ENCODE assay signal across 26 cellular contexts in the genomic region with DNA sequence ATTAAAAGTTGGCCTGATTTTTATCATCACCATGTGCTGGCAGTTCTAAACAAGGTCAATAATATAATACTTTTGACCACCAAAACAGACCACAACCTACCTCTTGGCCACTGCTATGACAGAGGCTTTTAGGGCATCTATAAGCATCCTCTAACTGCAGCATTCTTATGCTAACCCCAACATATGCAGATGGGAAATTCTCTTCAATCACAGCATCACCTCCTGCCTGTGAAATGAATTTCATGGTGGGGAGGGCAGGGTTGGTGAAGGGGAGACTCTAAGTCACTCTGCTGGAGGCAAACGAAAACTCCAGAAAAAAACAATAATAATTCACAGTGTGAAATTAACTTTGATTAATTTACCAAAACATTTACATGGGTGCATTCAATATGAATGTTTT.
"Had no signal": no experiment of that assay in that cellular context is flagged by ENCODE, and none has a peak within 500 bp of the region (broad histone marks: within the 10 kb centered on the region; RNA-seq: fewer than 3 reads in every experiment).

No MANE protein-coding gene starts in this region.

- FAIRE-seq: bronchial epithelial cell, TTC549 had no signal

- H3K4me2 ChIP-seq: SK-N-SH had no signal

- H3K9ac ChIP-seq: SK-N-SH had no signal

- H3K4me3 ChIP-seq: Peyer's patch, SJSA1 had no signal

- H3K4me1 ChIP-seq: Peyer's patch, SJSA1 had no signal

- H3K9me3 ChIP-seq: Peyer's patch, SJSA1, SK-N-SH had no signal

- H3K27me3 ChIP-seq: Peyer's patch, SJSA1 had no signal

- H3K27ac ChIP-seq: Peyer's patch, SJSA1 had no signal

- H3K36me3 ChIP-seq: Peyer's patch, SJSA1 had no signal

- DNase-seq: activated CD4-positive, alpha-beta memory T cell treated with anti-CD3 and anti-CD28 coated beads for 36 hours; activated CD4-positive, alpha-beta T cell treated with anti-CD3 and anti-CD28 coated beads for 36 hours; activated CD4-positive, alpha-beta T cell treated with anti-CD3 and anti-CD28 coated beads, Interleukin-2, amount 10 ng/mL, durations not matched to agents 7 days and 5 days; activated CD8-positive, alpha-beta memory T cell treated with anti-CD3 and anti-CD28 coated beads, Interleukin-2, amount 50 U/mL, for 4 hours; activated gamma-delta T cell treated with Interleukin-2 at 50 U/mL for 16 hours; activated naive CD4-positive, alpha-beta T cell treated with anti-CD3 and anti-CD28 coated beads for 36 hours; activated naive CD8-positive, alpha-beta T cell treated with anti-CD3 and anti-CD28 coated beads, Interleukin-2, amount 50 U/mL, for 24 hours; activated T-cell treated with anti-CD3 and anti-CD28 coated beads for 4 hours; activated T-cell treated with anti-CD3 and anti-CD28 coated beads, Interleukin-2, amount 50 U/mL, for 4 hours; caudate nucleus; MM.1S; MV-4-11; NCI-H1092; NCI-H1436 treated with DMSO at 0.1 percent for 48 hours; NCI-H1694 treated with DMSO at 0.1 percent for 48 hours; NCI-H2029; NCI-H345; NCI-H524 treated with DMSO at 0.1 percent for 48 hours; PC-3; Peyer's patch; RPMI8226; SHP77 treated with DMSO at 0.1 percent for 48 hours; SK-N-SH had no signal
